Comparison of ENCODE assay signal across 8 cellular contexts in genomic region chr14:102554835-102555819, GRCh38. TPM values are rescaled to one million over a fixed set of nuclear protein-coding genes. Genes with fewer than 3 reads are reported as not detected.
A peak's percentile ranks its signal among the peaks of the same experiment; 100 is the strongest.
DNase-seq lines count a peak whose midpoint lies in the region; ATAC-seq and TF ChIP-seq lines count a peak whose summit lies in the region.

No MANE protein-coding gene starts in this region.

- ATAC-seq in CD4-positive, alpha-beta T cell (ENCODE audit: poor library complexity), result peak; percentile 95
- ATAC-seq in HG03159 (IDR thresholded peaks at IDR 0.05; ENCODE audit: unreplicated experiment), result peak; percentile 59
- ATAC-seq in activated CD4-positive, alpha-beta T cell treated with anti-CD3 and anti-CD28 coated beads for 36 hours, result peak; percentile 81

- CTCF ChIA-PET in CD4-positive, alpha-beta T cell (lab: Charles Lee), result no interaction called here
- CTCF ChIA-PET in activated CD4-positive, alpha-beta T cell treated with anti-CD3 and anti-CD28 coated beads for 36 hours (lab: Charles Lee), result interaction anchor here (1.2 to 1.6 kb wide), 2 partner anchors 30 kb away, joined by 4 to 5 read pairs; no protein-coding TSS in a partner anchor

- intact Hi-C loops in CD4-positive, alpha-beta T cell (cut with DNase I, micrococcal nuclease), result no loop called here
- intact Hi-C loops in activated CD4-positive, alpha-beta T cell treated with anti-CD3 and anti-CD28 coated beads for 36 hours (cut with DNase I, micrococcal nuclease), result loop anchor here (1.0 kb wide), 2 partner anchors 31 to 37 kb away; partner anchors contain the start of gene RCOR1 (in 2 of the 2)
- intact Hi-C loops in dorsolateral prefrontal cortex (cut with DNase I), result no loop called here

- no peaks in the 10 kb centered on the region for H3K9me3 ChIP-seq in CD4-positive, alpha-beta T cell (ENCODE audit: control insufficient read depth, low read length)

- TF ChIP-seq CTCF in CD4-positive, alpha-beta T cell (IDR thresholded peaks at IDR 0.05), result no peak
- TF ChIP-seq CTCF in dorsolateral prefrontal cortex (IDR thresholded peaks at IDR 0.05 in 54 of 56, conservative IDR thresholded peaks at IDR 0.05 in 2 of 56; ENCODE audit: low read depth in 1 of 56, partially characterized antibody in 56 of 56), result no peak

- in situ Hi-C loops in G401 (cut with HindIII; ENCODE audit: low sequenced_read_pairs), result no loop called here

- H3K27me3 Mint-ChIP-seq in CD4-positive, alpha-beta T cell, result peaks cover 9% of the 10 kb centered on the region
- H3K27me3 Mint-ChIP-seq in activated CD4-positive, alpha-beta T cell treated with anti-CD3 and anti-CD28 coated beads for 36 hours, result peaks cover 5% of the 10 kb centered on the region

- no peaks in the 10 kb centered on the region for H3K9me3 Mint-ChIP-seq in CD4-positive, alpha-beta T cell
- H3K9me3 Mint-ChIP-seq in activated CD4-positive, alpha-beta T cell treated with anti-CD3 and anti-CD28 coated beads for 36 hours (ENCODE audit: low read depth), result no peaks in the 10 kb centered on the region

- H3K4me3 ChIP-seq in dorsolateral prefrontal cortex, result peak overlapping the region; percentile 53 to 90 (median 74)

- H3K27ac ChIP-seq in CD4-positive, alpha-beta T cell (ENCODE audit: low read depth, low read length), result peak overlapping the region; percentile 56
- peak overlapping the region in 9 of 59 donors; percentile 22 to 84 (median 56) for H3K27ac ChIP-seq in dorsolateral prefrontal cortex

- DNase-seq in CD4-positive, alpha-beta T cell, result peak; percentile 24 to 63 (median 42)
- DNase-seq in activated CD4-positive, alpha-beta T cell treated with anti-CD3 and anti-CD28 coated beads for 36 hours, result peak; percentile 70
- DNase-seq in dorsolateral prefrontal cortex, result peak in 1 of 10 donors; percentile 11
- peak; percentile 37 to 49 for DNase-seq in lung microvascular endothelial cell (ENCODE audit: low read depth in 2 of 2)
- peak; percentile 19 to 34 for DNase-seq in stimulated activated CD8-positive, alpha-beta memory T cell treated with anti-CD3 and anti-CD28 coated beads, Interleukin-15, amount 100 ng/mL, for 48 hours (ENCODE audit: low read depth in 2 of 2)
- no peak for DNase-seq in 8988T
- DNase-seq in G401 (ENCODE audit: low spot score), result no peak

- no peak overlapping the region for H3K27ac Mint-ChIP-seq in CD4-positive, alpha-beta T cell
- peak overlapping the region; percentile 55 for H3K27ac Mint-ChIP-seq in activated CD4-positive, alpha-beta T cell treated with anti-CD3 and anti-CD28 coated beads for 36 hours

- H3K4me1 Mint-ChIP-seq in CD4-positive, alpha-beta T cell (ENCODE audit: low read depth), result no peaks in the 10 kb centered on the region
- H3K4me1 Mint-ChIP-seq in activated CD4-positive, alpha-beta T cell treated with anti-CD3 and anti-CD28 coated beads for 36 hours, result peaks cover 2% of the 10 kb centered on the region

- no peaks in the 10 kb centered on the region for H3K27me3 ChIP-seq in CD4-positive, alpha-beta T cell (ENCODE audit: control insufficient read depth, insufficient read depth, low read length)
- peaks cover 0 to 9% (median 0%) of the 10 kb centered on the region in 45 donors for H3K27me3 ChIP-seq in dorsolateral prefrontal cortex

- POLR2A ChIA-PET in CD4-positive, alpha-beta T cell (lab: Charles Lee), result no interaction called here
- POLR2A ChIA-PET in activated CD4-positive, alpha-beta T cell treated with anti-CD3 and anti-CD28 coated beads for 36 hours (lab: Charles Lee), result no interaction called here

- H3K4me3 Mint-ChIP-seq in CD4-positive, alpha-beta T cell, result peak overlapping the region; percentile 78
- peak overlapping the region; percentile 63 for H3K4me3 Mint-ChIP-seq in activated CD4-positive, alpha-beta T cell treated with anti-CD3 and anti-CD28 coated beads for 36 hours

- H3K36me3 Mint-ChIP-seq in CD4-positive, alpha-beta T cell (ENCODE audit: low read depth), result no peaks in the 10 kb centered on the region
- no peaks in the 10 kb centered on the region for H3K36me3 Mint-ChIP-seq in activated CD4-positive, alpha-beta T cell treated with anti-CD3 and anti-CD28 coated beads for 36 hours (ENCODE audit: low read depth)

RNA-seq across cellular contexts. Expression of gene RCOR1, which starts 37.3 kb away (rescaled TPM):
- 10 to 100 TPM; 20.5 to 23.1 TPM for total RNA-seq in CD4-positive, alpha-beta T cell
- total RNA-seq in activated CD4-positive, alpha-beta T cell treated with anti-CD3 and anti-CD28 coated beads for 36 hours, result 10 to 100 TPM; 14.8 to 15.3 TPM
- total RNA-seq in dorsolateral prefrontal cortex (10 to 100 TPM in 114 of 120 experiments, 1 to 10 TPM in 6; 8.6 to 24.0 (median 13.3) TPM), lung microvascular endothelial cell (7.6 and 8.1 TPM in 2 replicates)
- total RNA-seq in G401 (2014; rRNA removed; shearing (Covaris generic)), result 19.0 and 29.0 TPM in 2 replicates

RNA-seq across cellular contexts. Expression of gene ANKRD9, which starts 45.6 kb away (rescaled TPM):
- 1 to 10 TPM; 4.4 to 5.5 TPM for total RNA-seq in CD4-positive, alpha-beta T cell
- 1 to 10 TPM; 4.8 to 9.3 TPM for total RNA-seq in activated CD4-positive, alpha-beta T cell treated with anti-CD3 and anti-CD28 coated beads for 36 hours
- total RNA-seq in dorsolateral prefrontal cortex (100 to 1,000 TPM in 1 of 120 experiments, 10 to 100 TPM in 119; 20.1 to 115 (median 36.3) TPM), lung microvascular endothelial cell (3.9 and 5.8 TPM in 2 replicates)
- 19.9 and 30.6 TPM in 2 replicates for total RNA-seq in G401 (2014; rRNA removed; shearing (Covaris generic))

Comparison
In these comparisons a context has a peak if more than half of its experiments do, and no peak if none do; other contexts are left out.
1. DNase-seq: peak in CD4-positive, alpha-beta T cell (10 of 10), activated CD4-positive, alpha-beta T cell treated with anti-CD3 and anti-CD28 coated beads for 36 hours (single experiment), lung microvascular endothelial cell (2 of 2) and stimulated activated CD8-positive, alpha-beta memory T cell treated with anti-CD3 and anti-CD28 coated beads, Interleukin-15, amount 100 ng/mL, for 48 hours (2 of 2); none in 8988T (single experiment) and G401 (single experiment).
2. intact Hi-C loops: an anchor here in activated CD4-positive, alpha-beta T cell treated with anti-CD3 and anti-CD28 coated beads for 36 hours (1.0 kb wide); none called in CD4-positive, alpha-beta T cell and dorsolateral prefrontal cortex.
3. Peak in every context shown above with its lines, with median percentiles within 50 percentile points of each other: ATAC-seq.